ENCODE assay signal across 20 cellular contexts in genomic region chr7:143987513-143987912, GRCh38. TPM values are rescaled to one million over a fixed set of nuclear protein-coding genes. Genes with fewer than 3 reads are reported as not detected.
DNase-seq lines count a peak whose midpoint lies in the region; ATAC-seq lines count a peak whose summit lies in the region.
"Had no signal": no experiment of that assay in that cellular context is flagged by ENCODE, and none has a peak within 500 bp of the region (broad histone marks: within the 10 kb centered on the region; RNA-seq: fewer than 3 reads in every experiment).

No MANE protein-coding gene starts in this region.

- peak overlapping the region in 1 of 7 donors; percentile 7 for H3K27ac Mint-ChIP-seq in CD4-positive, alpha-beta memory T cell
- H3K27ac Mint-ChIP-seq in T-helper 17 cell: peak overlapping the region; percentile 59
- H3K27ac Mint-ChIP-seq: IgD-negative memory B cell had no signal

- CTCF ChIA-PET in CD4-positive, alpha-beta memory T cell (lab: Charles Lee; ENCODE audit: partially characterized antibody): no interaction called here

- H3K4me1 ChIP-seq in CD4-positive, alpha-beta memory T cell (ENCODE audit: insufficient read depth, low read length): no peaks in the 10 kb centered on the region
- H3K4me1 ChIP-seq: colonic mucosa, HAP-1 had no signal

- POLR2A ChIA-PET in CD4-positive, alpha-beta memory T cell (lab: Charles Lee; ENCODE audit: partially characterized antibody): interaction anchor here (0.8 kb wide), 1 partner anchor 9 kb away, joined by 3 read pairs; no protein-coding TSS in a partner anchor

- H3K27me3 Mint-ChIP-seq in CD4-positive, alpha-beta memory T cell: peaks cover 2 to 7% of the 10 kb centered on the region in 2 donors
- H3K27me3 Mint-ChIP-seq in T-helper 17 cell: no peaks in the 10 kb centered on the region
- H3K27me3 Mint-ChIP-seq: IgD-negative memory B cell had no signal

- no peak overlapping the region for H3K27ac ChIP-seq in CD4-positive, alpha-beta memory T cell (ENCODE audit: low read depth, low read length)
- H3K27ac ChIP-seq: colonic mucosa had no signal

- intact Hi-C loops in CD4-positive, alpha-beta memory T cell (cut with micrococcal nuclease): loop anchor here (1.0 kb wide), 1 partner anchor 14 kb away; no protein-coding TSS in a partner anchor

- ATAC-seq in GM18517 (IDR thresholded peaks at IDR 0.05; ENCODE audit: unreplicated experiment): peak; percentile 57
- ATAC-seq in HG02759 (IDR thresholded peaks at IDR 0.05; ENCODE audit: unreplicated experiment): peak; percentile 49
- no peak for ATAC-seq in T-helper 17 cell
- ATAC-seq: esophagus mucosa had no signal

- no peak for DNase-seq in CD4-positive, alpha-beta memory T cell
- DNase-seq in T-helper 17 cell (no peak), NCI-H2196 treated with DMSO at 0.1 percent for 48 hours (lab: John Stamatoyannopoulos, UW; ENCODE audit: unreplicated experiment) (no peak), RKO (ENCODE audit: low spot score) (no peak), activated gamma-delta T cell treated with Interleukin-2 at 50 U/mL for 16 hours (no peak)
- no peak for DNase-seq in stimulated activated naive CD4-positive, alpha-beta T cell (lab: John Stamatoyannopoulos, UW)
- DNase-seq: amniotic stem cell, colonic mucosa, hypothalamus, left ventricle myocardium inferior, NCI-H1092 had no signal

- H3K4me3 Mint-ChIP-seq in CD4-positive, alpha-beta memory T cell: peak overlapping the region in 5 of 8 donors; percentile 10 to 80 (median 49)
- H3K4me3 Mint-ChIP-seq in T-helper 17 cell: peak overlapping the region; percentile 51
- H3K4me3 Mint-ChIP-seq: IgD-negative memory B cell, nephron had no signal

- H3K9me3 Mint-ChIP-seq in CD4-positive, alpha-beta memory T cell: peaks cover 3 to 20% (median 12%) of the 10 kb centered on the region in 8 donors

- H3K36me3 ChIP-seq in CD4-positive, alpha-beta memory T cell (ENCODE audit: insufficient read depth, low read length): no peaks in the 10 kb centered on the region
- H3K36me3 ChIP-seq: colonic mucosa, HAP-1, left ventricle myocardium inferior had no signal

- no peaks in the 10 kb centered on the region for H3K27me3 ChIP-seq in CD4-positive, alpha-beta memory T cell (ENCODE audit: insufficient read depth, low read length)
- H3K27me3 ChIP-seq: colonic mucosa had no signal

- H3K4me1 Mint-ChIP-seq in CD4-positive, alpha-beta memory T cell: peaks cover 0 to 12% (median 3%) of the 10 kb centered on the region in 4 donors
- peaks cover 8% of the 10 kb centered on the region for H3K4me1 Mint-ChIP-seq in T-helper 17 cell
- H3K4me1 Mint-ChIP-seq: IgD-negative memory B cell, nephron had no signal

- H3K9me3 ChIP-seq in CD4-positive, alpha-beta memory T cell (ENCODE audit: control insufficient read depth in 1 of 2, low read length in 2 of 2): no peaks in the 10 kb centered on the region
- H3K9me3 ChIP-seq in T-helper 17 cell (ENCODE audit: control insufficient read depth, low read length, poor library complexity, severe bottlenecking): no peaks in the 10 kb centered on the region
- H3K9me3 ChIP-seq: colonic mucosa, HAP-1 had no signal

- H3K4me3 ChIP-seq in CD4-positive, alpha-beta memory T cell (ENCODE audit: low read length in 2 of 2): no peak overlapping the region
- H3K4me3 ChIP-seq: colonic mucosa, HAP-1, left ventricle myocardium inferior had no signal

- peaks cover 0 to 6% of the 10 kb centered on the region in 2 donors for H3K36me3 Mint-ChIP-seq in CD4-positive, alpha-beta memory T cell
- H3K36me3 Mint-ChIP-seq in T-helper 17 cell (ENCODE audit: low read depth): no peaks in the 10 kb centered on the region
- H3K36me3 Mint-ChIP-seq: IgD-negative memory B cell had no signal

RNA-seq across cellular contexts. Expression of gene OR6B1, which starts 12.6 kb away (rescaled TPM):
- not detected for total RNA-seq in CD4-positive, alpha-beta memory T cell
- polyA plus RNA-seq in CD4-positive, alpha-beta memory T cell: not detected
- total RNA-seq in T-helper 17 cell: not detected
- total RNA-seq: colonic mucosa, esophagus mucosa, left ventricle myocardium inferior, renal cortical epithelial cell, SK-MEL-5 had no signal
- polyA plus RNA-seq: IgD-negative memory B cell, thymus had no signal

RNA-seq across cellular contexts. Expression of gene OR2F1, which starts 32.9 kb away (rescaled TPM):
- not detected for total RNA-seq in CD4-positive, alpha-beta memory T cell
- polyA plus RNA-seq in CD4-positive, alpha-beta memory T cell: not detected
- total RNA-seq in T-helper 17 cell: not detected
- total RNA-seq: colonic mucosa, esophagus mucosa, left ventricle myocardium inferior, renal cortical epithelial cell, SK-MEL-5 had no signal
- polyA plus RNA-seq: IgD-negative memory B cell, thymus had no signal

RNA-seq across cellular contexts. Expression of gene OR2F2, which starts 52.5 kb away (rescaled TPM):
- total RNA-seq in CD4-positive, alpha-beta memory T cell: not detected
- polyA plus RNA-seq in CD4-positive, alpha-beta memory T cell: not detected
- total RNA-seq in T-helper 17 cell: not detected
- total RNA-seq: colonic mucosa, esophagus mucosa, left ventricle myocardium inferior, renal cortical epithelial cell, SK-MEL-5 had no signal
- polyA plus RNA-seq: IgD-negative memory B cell, thymus had no signal
